9 cellular contexts compared by ENCODE assay signal in genomic region chr7:48110868-48111267, GRCh38. TPM values are rescaled to one million over a fixed set of nuclear protein-coding genes. Genes with fewer than 3 reads are reported as not detected.
DNase-seq lines count a peak whose midpoint lies in the region; ATAC-seq lines count a peak whose summit lies in the region.
"Had no signal": no experiment of that assay in that cellular context is flagged by ENCODE, and none has a peak within 500 bp of the region (broad histone marks: within the 10 kb centered on the region; RNA-seq: fewer than 3 reads in every experiment).

No MANE protein-coding gene starts in this region.

- no peaks in the 10 kb centered on the region for H3K9me3 Mint-ChIP-seq in CD4-positive, alpha-beta memory T cell
- H3K9me3 Mint-ChIP-seq: CD8-positive, alpha-beta T cell had no signal

- H3K27ac Mint-ChIP-seq in CD4-positive, alpha-beta memory T cell = peak overlapping the region in 4 of 7 donors; percentile 47 to 85 (median 70)
- peak overlapping the region; percentile 89 for H3K27ac Mint-ChIP-seq in T-helper 17 cell

- ATAC-seq in T-helper 17 cell (no peak), left lobe of liver (peak; percentile 27)

- H3K4me1 Mint-ChIP-seq in CD4-positive, alpha-beta memory T cell = peaks cover 8 to 15% (median 11%) of the 10 kb centered on the region in 4 donors
- H3K4me1 Mint-ChIP-seq in T-helper 17 cell = peaks cover 10% of the 10 kb centered on the region

- peaks cover 13% of the 10 kb centered on the region for H3K4me1 ChIP-seq in CD4-positive, alpha-beta memory T cell (ENCODE audit: insufficient read depth, low read length)
- H3K4me1 ChIP-seq: A549 had no signal

- H3K9me3 ChIP-seq in CD4-positive, alpha-beta memory T cell (ENCODE audit: control insufficient read depth in 1 of 2, low read length in 2 of 2) = no peaks in the 10 kb centered on the region
- H3K9me3 ChIP-seq in T-helper 17 cell (ENCODE audit: control insufficient read depth, low read length, poor library complexity, severe bottlenecking) = no peaks in the 10 kb centered on the region
- H3K9me3 ChIP-seq: A549 had no signal

- peaks cover 29 to 40% of the 10 kb centered on the region in 2 donors for H3K36me3 Mint-ChIP-seq in CD4-positive, alpha-beta memory T cell
- H3K36me3 Mint-ChIP-seq in T-helper 17 cell (ENCODE audit: low read depth) = peaks cover 2% of the 10 kb centered on the region

- no peak overlapping the region for H3K4me3 ChIP-seq in CD4-positive, alpha-beta memory T cell (ENCODE audit: low read length in 2 of 2)
- H3K4me3 ChIP-seq: A549, GM23248 had no signal

- H3K27me3 ChIP-seq in CD4-positive, alpha-beta memory T cell (ENCODE audit: insufficient read depth, low read length) = no peaks in the 10 kb centered on the region

- H3K36me3 ChIP-seq in CD4-positive, alpha-beta memory T cell (ENCODE audit: insufficient read depth, low read length) = peaks cover 27% of the 10 kb centered on the region

- POLR2A ChIA-PET in CD4-positive, alpha-beta memory T cell (lab: Charles Lee; ENCODE audit: partially characterized antibody) = interaction anchor here (0.7 to 5.1 kb wide), 5 partner anchors 16 to 166 kb away, joined by 3 to 66 read pairs (median 5); no protein-coding TSS in a partner anchor

- CTCF ChIA-PET in CD4-positive, alpha-beta memory T cell (lab: Charles Lee; ENCODE audit: partially characterized antibody) = interaction anchor here (0.6 to 13.3 kb wide), 36 partner anchors 9 to 174 kb away, joined by 3 to 218 read pairs (median 4); partner anchors contain the start of genes PKD1L1 and UPP1

- H3K27ac ChIP-seq in CD4-positive, alpha-beta memory T cell (ENCODE audit: low read depth, low read length) = no peak overlapping the region
- H3K27ac ChIP-seq: A549, GM23248 had no signal

- intact Hi-C loops in CD4-positive, alpha-beta memory T cell (cut with micrococcal nuclease) = loop anchor here (1.0 kb wide), 6 partner anchors 22 to 166 kb away; partner anchors contain the start of genes C7orf57, HUS1 and UPP1

- no peak overlapping the region for H3K4me3 Mint-ChIP-seq in CD4-positive, alpha-beta memory T cell
- no peak overlapping the region for H3K4me3 Mint-ChIP-seq in T-helper 17 cell
- H3K4me3 Mint-ChIP-seq: CD8-positive, alpha-beta T cell had no signal

- DNase-seq in CD4-positive, alpha-beta memory T cell = no peak
- DNase-seq in T-helper 17 cell (no peak), left lobe of liver (ENCODE audit: low spot score) (no peak), NCI-H446 (lab: John Stamatoyannopoulos, UW) (no peak), glomerular visceral epithelial cell (ENCODE audit: extremely low spot score) (no peak), UCSD-AML1 (lab: John Stamatoyannopoulos, UW; ENCODE audit: unreplicated experiment) (no peak)

- H3K27me3 Mint-ChIP-seq in CD4-positive, alpha-beta memory T cell = no peaks in the 10 kb centered on the region
- no peaks in the 10 kb centered on the region for H3K27me3 Mint-ChIP-seq in T-helper 17 cell

RNA-seq across cellular contexts. Expression of gene UPP1, which starts 21.8 kb away (rescaled TPM):
- total RNA-seq in CD4-positive, alpha-beta memory T cell = 10 to 100 TPM; 52.7 to 54.2 TPM
- polyA plus RNA-seq in CD4-positive, alpha-beta memory T cell = 100 to 1,000 TPM; 107 to 123 TPM
- total RNA-seq in T-helper 17 cell (10 to 100 TPM; 72.1 to 84.6 TPM), left lobe of liver (8.1 TPM)
